2 cellular contexts compared by ENCODE assay signal in genomic region chr1:184708084-184708676, GRCh38.
TF ChIP-seq lines count a peak whose summit lies in the region.

No MANE protein-coding gene starts in this region.

TF ChIP-seq in IMR-90, 13 proteins besides CTCF, POLR2A, EP300 and RAD21:
- TF ChIP-seq NFE2L2 (IDR thresholded peaks at IDR 0.05; ENCODE audit: low read depth, low read length): no peak
- no peak for TF ChIP-seq RFX5 (IDR thresholded peaks at IDR 0.05; ENCODE audit: low read depth, low read length)
- peak; percentile 59 for TF ChIP-seq MAFK (IDR thresholded peaks at IDR 0.05; ENCODE audit: low read depth, low read length)
- no peak for TF ChIP-seq USF2 (IDR thresholded peaks at IDR 0.05; ENCODE audit: low read depth, low read length)

TF ChIP-seq in K562, 482 proteins besides CTCF, POLR2A, EP300 and RAD21:
- peak; percentile 31; the same call in 1 of the 2 replicates for TF ChIP-seq MAFK (IDR thresholded peaks at IDR 0.05; ENCODE audit: low read length)
- TF ChIP-seq MAFF (IDR thresholded peaks at IDR 0.05; ENCODE audit: low read length): peak; percentile 68
- TF ChIP-seq MAFG (tag; conservative IDR thresholded peaks at IDR 0.05): peak; percentile 48; the same call in 1 of the 2 replicates
- TF ChIP-seq ETS2 (tag; IDR thresholded peaks at IDR 0.05; ENCODE audit: borderline replicate concordance, poor library complexity, severe bottlenecking): no peak
- TF ChIP-seq C11orf30 (IDR thresholded peaks at IDR 0.05; ENCODE audit: low read depth): peak; percentile 72
- TF ChIP-seq ZNF316 (IDR thresholded peaks at IDR 0.05): peak; percentile 77
- no peak for TF ChIP-seq NFIC (IDR thresholded peaks at IDR 0.05)
